19 cellular contexts compared by ENCODE assay signal in genomic region chr1:116762281-116762680, GRCh38. TPM values are rescaled to one million over a fixed set of nuclear protein-coding genes. Genes with fewer than 3 reads are reported as not detected.
A peak's percentile ranks its signal among the peaks of the same experiment; 100 is the strongest.
DNase-seq lines count a peak whose midpoint lies in the region; ATAC-seq and TF ChIP-seq lines count a peak whose summit lies in the region.
"Had no signal": no experiment of that assay in that cellular context is flagged by ENCODE, and none has a peak within 500 bp of the region (broad histone marks: within the 10 kb centered on the region; RNA-seq: fewer than 3 reads in every experiment).

No MANE protein-coding gene starts in this region.

- no peaks in the 10 kb centered on the region for H3K9me3 Mint-ChIP-seq in activated CD4-positive, alpha-beta T cell treated with anti-CD3 and anti-CD28 coated beads, Interleukin-2, amount 10 ng/mL, durations not matched to agents 24 days and 14 days
- H3K9me3 Mint-ChIP-seq in activated naive CD8-positive, alpha-beta T cell treated with anti-CD3 and anti-CD28 coated beads, Interleukin-2, amount 50 U/mL, for 24 hours, result no peaks in the 10 kb centered on the region
- no peaks in the 10 kb centered on the region for H3K9me3 Mint-ChIP-seq in nephron progenitor cell

- peak overlapping the region; percentile 99 for H3K27ac Mint-ChIP-seq in activated CD4-positive, alpha-beta T cell treated with anti-CD3 and anti-CD28 coated beads, Interleukin-2, amount 10 ng/mL, durations not matched to agents 24 days and 14 days
- H3K27ac Mint-ChIP-seq in activated naive CD8-positive, alpha-beta T cell treated with anti-CD3 and anti-CD28 coated beads, Interleukin-2, amount 50 U/mL, for 24 hours, result peak overlapping the region; percentile 99
- H3K27ac Mint-ChIP-seq in nephron progenitor cell, result peak overlapping the region; percentile 47

- H3K27me3 Mint-ChIP-seq in activated CD4-positive, alpha-beta T cell treated with anti-CD3 and anti-CD28 coated beads, Interleukin-2, amount 10 ng/mL, durations not matched to agents 24 days and 14 days, result no peaks in the 10 kb centered on the region
- H3K27me3 Mint-ChIP-seq in activated naive CD8-positive, alpha-beta T cell treated with anti-CD3 and anti-CD28 coated beads, Interleukin-2, amount 50 U/mL, for 24 hours, result peaks cover 1% of the 10 kb centered on the region
- peaks cover 7% of the 10 kb centered on the region for H3K27me3 Mint-ChIP-seq in nephron progenitor cell (ENCODE audit: low read depth, poor library complexity)

- TF ChIP-seq CTCF in nephron progenitor cell (IDR thresholded peaks at IDR 0.05), result no peak

- peaks cover 70% of the 10 kb centered on the region for H3K4me1 Mint-ChIP-seq in activated CD4-positive, alpha-beta T cell treated with anti-CD3 and anti-CD28 coated beads, Interleukin-2, amount 10 ng/mL, durations not matched to agents 24 days and 14 days
- H3K4me1 Mint-ChIP-seq in activated naive CD8-positive, alpha-beta T cell treated with anti-CD3 and anti-CD28 coated beads, Interleukin-2, amount 50 U/mL, for 24 hours, result peaks cover 80% of the 10 kb centered on the region
- peaks cover 24% of the 10 kb centered on the region for H3K4me1 Mint-ChIP-seq in nephron progenitor cell

- intact Hi-C loops in activated CD4-positive, alpha-beta T cell treated with anti-CD3 and anti-CD28 coated beads, Interleukin-2, amount 10 ng/mL, durations not matched to agents 24 days and 14 days (cut with micrococcal nuclease), result loop anchor here (5.0 kb wide), 1 partner anchor 190 kb away; the partner anchor contains the start of gene CD58

- peak overlapping the region; percentile 98 for H3K4me3 Mint-ChIP-seq in activated CD4-positive, alpha-beta T cell treated with anti-CD3 and anti-CD28 coated beads, Interleukin-2, amount 10 ng/mL, durations not matched to agents 24 days and 14 days
- peak overlapping the region; percentile 98 for H3K4me3 Mint-ChIP-seq in activated naive CD8-positive, alpha-beta T cell treated with anti-CD3 and anti-CD28 coated beads, Interleukin-2, amount 50 U/mL, for 24 hours
- no peak overlapping the region for H3K4me3 Mint-ChIP-seq in nephron progenitor cell

- peak; percentile 59 for DNase-seq in activated CD4-positive, alpha-beta T cell treated with anti-CD3 and anti-CD28 coated beads, Interleukin-2, amount 10 ng/mL, durations not matched to agents 24 days and 14 days
- no peak for DNase-seq in activated CD4-positive, alpha-beta T cell treated with anti-CD3 and anti-CD28 coated beads for 4 hours
- DNase-seq in NCI-H526 treated with DMSO at 0.1 percent for 48 hours (lab: John Stamatoyannopoulos, UW) (peak; percentile 35), nephron progenitor cell (no peak), hypothalamus (lab: John Stamatoyannopoulos, UW) (no peak)
- DNase-seq in activated naive CD8-positive, alpha-beta T cell treated with anti-CD3 and anti-CD28 coated beads, Interleukin-2, amount 50 U/mL, for 24 hours, result no peak
- DNase-seq: foreskin melanocyte, H7, mammary epithelial cell, NCI-H1417, NCI-H2171, posterior cingulate gyrus, Right ventricle myocardium superior, WERI-Rb-1 had no signal

- no peak for ATAC-seq in activated naive CD8-positive, alpha-beta T cell treated with anti-CD3 and anti-CD28 coated beads, Interleukin-2, amount 50 U/mL, for 24 hours
- ATAC-seq in GM19455 (IDR thresholded peaks at IDR 0.05; ENCODE audit: unreplicated experiment) (no peak), HG03280 (IDR thresholded peaks at IDR 0.05; ENCODE audit: unreplicated experiment) (no peak)

- H3K36me3 Mint-ChIP-seq in activated CD4-positive, alpha-beta T cell treated with anti-CD3 and anti-CD28 coated beads, Interleukin-2, amount 10 ng/mL, durations not matched to agents 24 days and 14 days (ENCODE audit: low read depth), result peaks cover 97% of the 10 kb centered on the region
- H3K36me3 Mint-ChIP-seq in activated naive CD8-positive, alpha-beta T cell treated with anti-CD3 and anti-CD28 coated beads, Interleukin-2, amount 50 U/mL, for 24 hours (ENCODE audit: low read depth), result peaks cover 98% of the 10 kb centered on the region
- no peaks in the 10 kb centered on the region for H3K36me3 Mint-ChIP-seq in nephron progenitor cell (ENCODE audit: low read depth)

RNA-seq across cellular contexts. Expression of gene CD2, which starts 8.1 kb away (rescaled TPM):
- total RNA-seq in activated CD4-positive, alpha-beta T cell treated with anti-CD3 and anti-CD28 coated beads, Interleukin-2, amount 10 ng/mL, durations not matched to agents 24 days and 14 days, result 500 and 501 TPM in 2 replicates
- total RNA-seq: dermis microvascular lymphatic vessel endothelial cell, H7, kidney epithelial cell, mammary epithelial cell, myocyte had no signal

Comparison
In these comparisons a context has a peak if more than half of its experiments do, and no peak if none do; other contexts are left out.
1. DNase-seq: peak in activated CD4-positive, alpha-beta T cell treated with anti-CD3 and anti-CD28 coated beads, Interleukin-2, amount 10 ng/mL, durations not matched to agents 24 days and 14 days (single experiment) and NCI-H526 treated with DMSO at 0.1 percent for 48 hours (single experiment); none in activated CD4-positive, alpha-beta T cell treated with anti-CD3 and anti-CD28 coated beads for 4 hours (0 of 2), activated naive CD8-positive, alpha-beta T cell treated with anti-CD3 and anti-CD28 coated beads, Interleukin-2, amount 50 U/mL, for 24 hours (single experiment), nephron progenitor cell (single experiment) and hypothalamus (0 of 51).
2. H3K27ac Mint-ChIP-seq: peak in every context shown above with its lines; median percentile 99 in activated CD4-positive, alpha-beta T cell treated with anti-CD3 and anti-CD28 coated beads, Interleukin-2, amount 10 ng/mL, durations not matched to agents 24 days and 14 days; 99 in activated naive CD8-positive, alpha-beta T cell treated with anti-CD3 and anti-CD28 coated beads, Interleukin-2, amount 50 U/mL, for 24 hours; 47 in nephron progenitor cell.